Comparison of ENCODE assay signal across 9 cellular contexts in genomic region chr11:69089258-69089657, GRCh38. TPM values are rescaled to one million over a fixed set of nuclear protein-coding genes. Genes with fewer than 3 reads are reported as not detected.
DNase-seq lines count a peak whose midpoint lies in the region; ATAC-seq and TF ChIP-seq lines count a peak whose summit lies in the region.
"Had no signal": no experiment of that assay in that cellular context is flagged by ENCODE, and none has a peak within 500 bp of the region (broad histone marks: within the 10 kb centered on the region; RNA-seq: fewer than 3 reads in every experiment).

No MANE protein-coding gene starts in this region.

- H3K9ac ChIP-seq in smooth muscle cell (ENCODE audit: low read depth): no peak overlapping the region

- intact Hi-C loops in stomach (cut with DNase I; ENCODE audit: low total_unique reads): loop anchor here (10.0 kb wide), 1 partner anchor 184 kb away; the partner anchor contains the start of genes IGHMBP2 and MRPL21

- DNase-seq in NCI-H2196 (lab: John Stamatoyannopoulos, UW; ENCODE audit: unreplicated experiment) (peak; percentile 14), NCI-H2196 treated with DMSO at 0.1 percent for 48 hours (lab: John Stamatoyannopoulos, UW; ENCODE audit: unreplicated experiment) (no peak), fibroblast of mammary gland (ENCODE audit: low read depth) (peak; percentile 86), stomach (peak; percentile 63), smooth muscle cell (lab: John Stamatoyannopoulos, UW; ENCODE audit: unreplicated experiment) (no peak), DMS153 (lab: John Stamatoyannopoulos, UW) (no peak), chondrocyte (ENCODE audit: low spot score) (no peak)

- H3K4me1 ChIP-seq in stomach (peaks cover 9 to 37% (median 20%) of the 10 kb centered on the region in 4 donors), smooth muscle cell (ENCODE audit: low read depth) (peaks cover 2% of the 10 kb centered on the region)

- H3F3A ChIP-seq in smooth muscle cell (ENCODE audit: low read depth): peaks cover 3% of the 10 kb centered on the region

- H3K9me3 ChIP-seq in stomach (no peaks in the 10 kb centered on the region), smooth muscle cell (replicated peaks; ENCODE audit: low read depth) (no peaks in the 10 kb centered on the region)
- H3K9me3 ChIP-seq: tibial nerve had no signal

- H3K36me3 Mint-ChIP-seq in chondrocyte (ENCODE audit: low read depth): peaks cover 6% of the 10 kb centered on the region

- H3K27me3 ChIP-seq in stomach (no peaks in the 10 kb centered on the region), smooth muscle cell (ENCODE audit: low read depth) (no peaks in the 10 kb centered on the region)
- H3K27me3 ChIP-seq: tibial nerve had no signal

- peaks cover 22% of the 10 kb centered on the region for H4K20me1 ChIP-seq in smooth muscle cell (ENCODE audit: low read depth)

- no peak for TF ChIP-seq EP300 in stomach (IDR thresholded peaks at IDR 0.05)

- H3K27me3 Mint-ChIP-seq in chondrocyte (ENCODE audit: low read depth): no peaks in the 10 kb centered on the region

- no peak overlapping the region for H3K4me3 ChIP-seq in fibroblast of mammary gland (ENCODE audit: control insufficient read depth, low read depth, low read length)
- no peak overlapping the region for H3K4me3 ChIP-seq in stomach
- no peak overlapping the region for H3K4me3 ChIP-seq in smooth muscle cell
- H3K4me3 ChIP-seq: tibial nerve had no signal

- H3K27ac Mint-ChIP-seq in chondrocyte (ENCODE audit: unreplicated experiment): no peak overlapping the region

- H3K79me2 ChIP-seq in smooth muscle cell (ENCODE audit: low read depth): no peaks in the 10 kb centered on the region

- no peaks in the 10 kb centered on the region for H3K9me3 Mint-ChIP-seq in chondrocyte (ENCODE audit: low read depth)

- peaks cover 15% of the 10 kb centered on the region for H3K4me1 Mint-ChIP-seq in chondrocyte (ENCODE audit: low read depth)

- H3K4me3 Mint-ChIP-seq in chondrocyte (ENCODE audit: unreplicated experiment): no peak overlapping the region

- peak; percentile 46 for ATAC-seq in SK-N-SH treated with all-trans-retinoic acid at 6 μM for 48 hours

- H3K27ac ChIP-seq in stomach (peak overlapping the region in 3 of 5 donors; percentile 15 to 83 (median 25)), smooth muscle cell (ENCODE audit: low read depth) (no peak overlapping the region)

- 25 to 49% (median 38%) methylated on average over 15 of the region's 15 CpGs for WGBS in stomach, 5 donors
- 28% methylated on average over 15 of the region's 15 CpGs for WGBS in smooth muscle cell (ENCODE audit: low lambda C conversion rate)

- TF ChIP-seq POLR2A in stomach (IDR thresholded peaks at IDR 0.05): no peak

- no peak for TF ChIP-seq CTCF in fibroblast of mammary gland (conservative IDR thresholded peaks at IDR 0.05; ENCODE audit: control insufficient read depth, insufficient read depth, low read depth, low read length)
- no peak for TF ChIP-seq CTCF in stomach (IDR thresholded peaks at IDR 0.05)
- no peak for TF ChIP-seq CTCF in smooth muscle cell (IDR thresholded peaks at IDR 0.05; ENCODE audit: borderline replicate concordance, insufficient read depth, poor library complexity, severe bottlenecking)
- TF ChIP-seq CTCF in chondrocyte (IDR thresholded peaks at IDR 0.05): no peak

- H3K4me2 ChIP-seq in smooth muscle cell: no peak overlapping the region

- no peak overlapping the region for H2AFZ ChIP-seq in smooth muscle cell (ENCODE audit: low read depth)

- H3K36me3 ChIP-seq in stomach: peaks cover 9 to 83% (median 81%) of the 10 kb centered on the region in 4 donors
- H3K36me3 ChIP-seq in smooth muscle cell (ENCODE audit: low read depth): no peaks in the 10 kb centered on the region

TF ChIP-seq in SK-N-SH treated with all-trans-retinoic acid at 6 μM for 48 hours, 23 proteins besides CTCF, POLR2A, EP300 and RAD21:
- TF ChIP-seq TCF4 (CRISPR knock-in tag; IDR thresholded peaks at IDR 0.05; ENCODE audit: borderline replicate concordance) (no peak), TOX (CRISPR knock-in tag; IDR thresholded peaks at IDR 0.05; ENCODE audit: borderline replicate concordance) (no peak)
- TF ChIP-seq, protein P1, sequence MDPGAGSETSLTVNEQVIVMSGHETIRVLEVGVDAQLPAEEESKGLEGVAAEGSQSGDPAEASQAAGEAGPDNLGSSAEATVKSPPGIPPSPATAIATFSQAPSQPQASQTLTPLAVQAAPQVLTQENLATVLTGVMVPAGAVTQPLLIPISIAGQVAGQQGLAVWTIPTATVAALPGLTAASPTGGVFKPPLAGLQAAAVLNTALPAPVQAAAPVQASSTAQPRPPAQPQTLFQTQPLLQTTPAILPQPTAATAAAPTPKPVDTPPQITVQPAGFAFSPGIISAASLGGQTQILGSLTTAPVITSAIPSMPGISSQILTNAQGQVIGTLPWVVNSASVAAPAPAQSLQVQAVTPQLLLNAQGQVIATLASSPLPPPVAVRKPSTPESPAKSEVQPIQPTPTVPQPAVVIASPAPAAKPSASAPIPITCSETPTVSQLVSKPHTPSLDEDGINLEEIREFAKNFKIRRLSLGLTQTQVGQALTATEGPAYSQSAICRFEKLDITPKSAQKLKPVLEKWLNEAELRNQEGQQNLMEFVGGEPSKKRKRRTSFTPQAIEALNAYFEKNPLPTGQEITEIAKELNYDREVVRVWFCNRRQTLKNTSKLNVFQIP (CRISPR knock-in tag; IDR thresholded peaks at IDR 0.05; ENCODE audit: borderline replicate concordance, low read depth): no peak

RNA-seq across cellular contexts. Expression of gene TPCN2, which starts 40.5 kb away (rescaled TPM):
- 10 to 100 TPM in 4 of 5 donors, 1 to 10 TPM in 1; 6.4 to 66.1 (median 33.0) TPM for total RNA-seq in stomach
- 10 to 100 TPM; 16.4 to 29.8 (median 19.7) TPM for polyA plus RNA-seq in stomach
- total RNA-seq in smooth muscle cell: 5.9 and 7.4 TPM in 2 replicates
- polyA plus RNA-seq in smooth muscle cell: 10.5 and 13.6 TPM in 2 replicates
- 12.3 to 18.1 TPM (median 12.6 TPM) in 3 replicates for total RNA-seq in chondrocyte

Comparison
In these comparisons a context has a peak if more than half of its experiments do, and no peak if none do; other contexts are left out.
1. DNase-seq: peak in NCI-H2196 (single experiment), fibroblast of mammary gland (single experiment) and stomach (single experiment); none in NCI-H2196 treated with DMSO at 0.1 percent for 48 hours (single experiment), smooth muscle cell (single experiment), DMS153 (single experiment) and chondrocyte (single experiment).